ENCODE assay signal across 31 cellular contexts in genomic region chr10:121978511-121978910, GRCh38. TPM values are rescaled to one million over a fixed set of nuclear protein-coding genes. Genes with fewer than 3 reads are reported as not detected.
"Had no signal": no experiment of that assay in that cellular context is flagged by ENCODE, and none has a peak within 500 bp of the region (broad histone marks: within the 10 kb centered on the region; RNA-seq: fewer than 3 reads in every experiment).

No MANE protein-coding gene starts in this region.

- H3K27me3 ChIP-seq: heart right ventricle, hepatocyte, neural progenitor cell, ovary, stomach, testis, thyroid gland, transverse colon, uterus had no signal

- H3K27ac Mint-ChIP-seq: mesothelial cell of epicardium; naive B cell; natural killer cell; nephron progenitor cell; neural progenitor cell; progenitor cell of endocrine pancreas; stimulated activated naive B cell treated with anti-CD40 and anti-IgM and Interleukin-4, amounts not matched to agents 10 μg/mL and 1 μg/mL and 100 μg/mL, for 72 hours had no signal

- H3K4me1 ChIP-seq: uterus had no signal

- H3K9me3 ChIP-seq: heart right ventricle, ovary, stomach, testis, thyroid gland, transverse colon, uterus had no signal

- H3K4me3 ChIP-seq: heart right ventricle, hepatocyte, neural progenitor cell, ovary, skin epidermis, stomach, testis, thyroid gland, transverse colon, uterus had no signal

- H3K27me3 Mint-ChIP-seq: naive B cell, progenitor cell of endocrine pancreas had no signal

- H3K36me3 ChIP-seq: heart right ventricle, neural progenitor cell, ovary, stomach, thyroid gland, transverse colon, uterus had no signal

- ATAC-seq: heart right ventricle; left cardiac atrium; left lobe of liver; natural killer cell; right cardiac atrium; sciatic nerve; stimulated activated naive B cell treated with anti-CD40 and anti-IgM and Interleukin-4, amounts not matched to agents 10 μg/mL and 1 μg/mL and 100 μg/mL, for 72 hours; stimulated activated naive CD8-positive, alpha-beta T cell treated with anti-CD3 and anti-CD28 coated beads, Interleukin-15, Interleukin-2, amounts not matched to agents 100 U/mL and 50 U/mL, for 24 hours had no signal

- H3K9me3 Mint-ChIP-seq: natural killer cell had no signal

- H3K4me3 Mint-ChIP-seq: mesothelial cell of epicardium; natural killer cell; nephron progenitor cell; neural progenitor cell; stimulated activated naive B cell treated with anti-CD40 and anti-IgM and Interleukin-4, amounts not matched to agents 10 μg/mL and 1 μg/mL and 100 μg/mL, for 72 hours had no signal

- DNase-seq: heart right ventricle; islet precursor cell; kidney glomerular epithelial cell; left cardiac atrium; mammary epithelial cell; mesenchymal stem cell; naive B cell; natural killer cell; nephron progenitor cell; ovary; retina; stimulated activated CD4-positive, alpha-beta T cell treated with anti-CD3 and anti-CD28 coated beads, Interleukin-12 subunit alpha, Interleukin-12 subunit beta, amount 100 ng/mL, for 4 hours; stimulated activated CD4-positive, alpha-beta T cell treated with anti-CD3 and anti-CD28 coated beads, Interleukin-15, amount 100 ng/mL, for 24 hours; stimulated activated CD4-positive, alpha-beta T cell treated with anti-CD3 and anti-CD28 coated beads, Interleukin-2, amount 100 ng/mL, for 24 hours; stimulated activated CD4-positive, alpha-beta T cell treated with anti-CD3 and anti-CD28 coated beads, Interleukin-4, amount 100 ng/mL, for 1 hour; stimulated activated naive B cell treated with anti-CD40 and anti-IgM and Interleukin-4, amounts not matched to agents 10 μg/mL and 1 μg/mL and 100 μg/mL, for 72 hours; stimulated activated naive CD8-positive, alpha-beta T cell treated with anti-CD3 and anti-CD28 coated beads, Interleukin-15, Interleukin-2, amounts not matched to agents 100 U/mL and 50 U/mL, for 24 hours; stomach; transverse colon; uterus had no signal

- H3K36me3 Mint-ChIP-seq: naive B cell, natural killer cell had no signal

- H3K27ac ChIP-seq: heart right ventricle, hepatocyte, neural progenitor cell, ovary, skin epidermis, stomach, testis, thyroid gland, transverse colon, uterus had no signal

RNA-seq across cellular contexts. Expression of gene TACC2, which starts 10.5 kb away (rescaled TPM):
- total RNA-seq: mononuclear cell, natural killer cell had no signal
